In the genomic region with DNA sequence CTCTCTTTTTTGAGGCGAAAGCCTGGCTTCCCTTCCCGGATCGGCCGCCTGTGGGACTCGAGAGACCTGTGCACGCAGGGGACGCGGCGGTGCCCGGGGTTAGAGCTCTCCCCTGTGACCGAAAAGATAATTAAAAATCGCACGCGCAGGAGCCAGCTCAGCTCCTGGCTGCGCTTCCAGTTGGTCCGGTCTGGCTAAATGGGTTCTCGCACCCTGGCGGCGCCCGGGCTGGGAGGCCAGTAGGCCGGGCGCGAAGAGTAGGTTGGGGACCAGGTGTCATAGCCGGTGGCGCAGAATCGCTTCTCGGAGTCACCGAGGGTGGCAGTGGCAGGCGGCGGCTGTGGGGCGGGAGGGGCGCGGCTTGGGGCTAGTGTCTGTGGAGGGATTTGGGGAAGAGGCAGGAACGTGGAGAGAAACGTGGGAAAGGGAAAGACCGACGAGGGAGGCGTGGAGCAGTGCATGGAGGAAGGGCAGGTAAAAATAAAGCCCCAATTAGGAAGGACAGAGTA, we compare ENCODE assay signal across 8 cellular contexts. TPM values are rescaled to one million over a fixed set of nuclear protein-coding genes. Genes with fewer than 3 reads are reported as not detected.
DNase-seq lines count a peak whose midpoint lies in the region; ATAC-seq and TF ChIP-seq lines count a peak whose summit lies in the region.

No MANE protein-coding gene starts in this region.

- H3K4me3 ChIP-seq in GM12875 (ENCODE audit: low read depth, low read length) (no peak overlapping the region), fibroblast of mammary gland (ENCODE audit: control insufficient read depth, low read depth, low read length) (peak overlapping the region; percentile 82), neural progenitor cell (peak overlapping the region; percentile 63), thymus (ENCODE audit: low read length) (peak overlapping the region; percentile 33)

- WGBS in thymus, result under 1% methylated on average over 38 of the region's 38 CpGs

- no peak overlapping the region for H2AFZ ChIP-seq in neural progenitor cell (replicated peaks)

- H3K9ac ChIP-seq in neural progenitor cell, result no peak overlapping the region

- no peaks in the 10 kb centered on the region for H3K36me3 Mint-ChIP-seq in neural progenitor cell

- DNase-seq in NCI-H748 (lab: John Stamatoyannopoulos, UW; ENCODE audit: unreplicated experiment) (peak; percentile 91), activated T-cell treated with anti-CD3 and anti-CD28 coated beads for 48 hours (ENCODE audit: low read depth) (peak; percentile 71), fibroblast of mammary gland (ENCODE audit: low read depth) (peak; percentile 52), neural progenitor cell (ENCODE audit: low spot score) (peak; percentile 82), NCI-H187 (lab: John Stamatoyannopoulos, UW) (no peak)

- H3K4me2 ChIP-seq in neural progenitor cell, result peak overlapping the region; percentile 94

- H3K27me3 Mint-ChIP-seq in neural progenitor cell (ENCODE audit: insufficient read depth, low read depth), result peaks cover 48% of the 10 kb centered on the region

- TF ChIP-seq CTCF in GM12875 (IDR thresholded peaks at IDR 0.05; ENCODE audit: borderline replicate concordance, insufficient read depth, low read depth, low read length) (0 out of 2 replicates have a peak, but pooled peaks have one; percentile 20), fibroblast of mammary gland (conservative IDR thresholded peaks at IDR 0.05; ENCODE audit: control insufficient read depth, insufficient read depth, low read depth, low read length) (no peak), neural progenitor cell (IDR thresholded peaks at IDR 0.05) (peak; percentile 44)

- H3K27me3 ChIP-seq in neural progenitor cell (peaks cover 99% of the 10 kb centered on the region), thymus (ENCODE audit: control insufficient read depth, insufficient read depth) (peaks cover 54% of the 10 kb centered on the region)

- peak overlapping the region; percentile 81 for H3K4me3 Mint-ChIP-seq in neural progenitor cell

- H3K9me3 ChIP-seq in neural progenitor cell (ENCODE audit: low read depth), result no peaks in the 10 kb centered on the region
- H3K9me3 ChIP-seq in thymus (ENCODE audit: control insufficient read depth), result no peaks in the 10 kb centered on the region

- no peak overlapping the region for H3K27ac Mint-ChIP-seq in neural progenitor cell

- no peak for ATAC-seq in HG03159 (IDR thresholded peaks at IDR 0.05; ENCODE audit: unreplicated experiment)

- H3K4me1 ChIP-seq in neural progenitor cell (peaks cover 17% of the 10 kb centered on the region), thymus (ENCODE audit: control insufficient read depth, insufficient read depth, low read length) (peaks cover 17% of the 10 kb centered on the region)

- H3K79me2 ChIP-seq in neural progenitor cell (ENCODE audit: low read depth), result no peaks in the 10 kb centered on the region

- H4K20me1 ChIP-seq in neural progenitor cell (ENCODE audit: low read depth), result peaks cover 8% of the 10 kb centered on the region

- H3K4me1 Mint-ChIP-seq in neural progenitor cell, result peaks cover 25% of the 10 kb centered on the region

- no peak overlapping the region for H3K27ac ChIP-seq in neural progenitor cell
- no peak overlapping the region for H3K27ac ChIP-seq in thymus (ENCODE audit: low read depth)

- H3K36me3 ChIP-seq in neural progenitor cell (no peaks in the 10 kb centered on the region), thymus (ENCODE audit: control insufficient read depth, insufficient read depth) (no peaks in the 10 kb centered on the region)

- H3K9me3 Mint-ChIP-seq in neural progenitor cell, result no peaks in the 10 kb centered on the region

- H3F3A ChIP-seq in neural progenitor cell (ENCODE audit: low read depth), result peaks cover 5% of the 10 kb centered on the region

RNA-seq across cellular contexts. Expression of a gene that starts 41.9 kb away (rescaled TPM):
- 16.3 and 22.5 TPM in 2 replicates for total RNA-seq in neural progenitor cell (ENCODE audit: low replicate concordance)
- 11.9 TPM for polyA plus RNA-seq in thymus

Comparison
In these comparisons a context has a peak if more than half of its experiments do, and no peak if none do; other contexts are left out.
1. DNase-seq: peak in NCI-H748 (single experiment), activated T-cell treated with anti-CD3 and anti-CD28 coated beads for 48 hours (single experiment), fibroblast of mammary gland (single experiment) and neural progenitor cell (single experiment); none in NCI-H187 (0 of 2).